In genomic region chr10:73586583-73586984, GRCh38 we compare ENCODE assay signal across 1 cellular context.
TF ChIP-seq lines count a peak whose summit lies in the region.

No MANE protein-coding gene starts in this region.

TF ChIP-seq in HEK293, 187 proteins besides CTCF, POLR2A, EP300 and RAD21 (continued from another document and continues in another):
- TF ChIP-seq, protein P1, sequence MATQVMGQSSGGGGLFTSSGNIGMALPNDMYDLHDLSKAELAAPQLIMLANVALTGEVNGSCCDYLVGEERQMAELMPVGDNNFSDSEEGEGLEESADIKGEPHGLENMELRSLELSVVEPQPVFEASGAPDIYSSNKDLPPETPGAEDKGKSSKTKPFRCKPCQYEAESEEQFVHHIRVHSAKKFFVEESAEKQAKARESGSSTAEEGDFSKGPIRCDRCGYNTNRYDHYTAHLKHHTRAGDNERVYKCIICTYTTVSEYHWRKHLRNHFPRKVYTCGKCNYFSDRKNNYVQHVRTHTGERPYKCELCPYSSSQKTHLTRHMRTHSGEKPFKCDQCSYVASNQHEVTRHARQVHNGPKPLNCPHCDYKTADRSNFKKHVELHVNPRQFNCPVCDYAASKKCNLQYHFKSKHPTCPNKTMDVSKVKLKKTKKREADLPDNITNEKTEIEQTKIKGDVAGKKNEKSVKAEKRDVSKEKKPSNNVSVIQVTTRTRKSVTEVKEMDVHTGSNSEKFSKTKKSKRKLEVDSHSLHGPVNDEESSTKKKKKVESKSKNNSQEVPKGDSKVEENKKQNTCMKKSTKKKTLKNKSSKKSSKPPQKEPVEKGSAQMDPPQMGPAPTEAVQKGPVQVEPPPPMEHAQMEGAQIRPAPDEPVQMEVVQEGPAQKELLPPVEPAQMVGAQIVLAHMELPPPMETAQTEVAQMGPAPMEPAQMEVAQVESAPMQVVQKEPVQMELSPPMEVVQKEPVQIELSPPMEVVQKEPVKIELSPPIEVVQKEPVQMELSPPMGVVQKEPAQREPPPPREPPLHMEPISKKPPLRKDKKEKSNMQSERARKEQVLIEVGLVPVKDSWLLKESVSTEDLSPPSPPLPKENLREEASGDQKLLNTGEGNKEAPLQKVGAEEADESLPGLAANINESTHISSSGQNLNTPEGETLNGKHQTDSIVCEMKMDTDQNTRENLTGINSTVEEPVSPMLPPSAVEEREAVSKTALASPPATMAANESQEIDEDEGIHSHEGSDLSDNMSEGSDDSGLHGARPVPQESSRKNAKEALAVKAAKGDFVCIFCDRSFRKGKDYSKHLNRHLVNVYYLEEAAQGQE (tag by site-specific recombination; IDR thresholded peaks at IDR 0.05): 0 out of 2 replicates have a peak, but pooled peaks have one; percentile 22
- TF ChIP-seq ZNF677 (tag by site-specific recombination; IDR thresholded peaks at IDR 0.05) (no peak), MEIS1 (CRISPR knock-in tag; IDR thresholded peaks at IDR 0.05; ENCODE audit: borderline replicate concordance) (no peak), ZNF830 (tag by site-specific recombination; IDR thresholded peaks at IDR 0.05; ENCODE audit: low read depth) (no peak), KLF7 (tag by site-specific recombination; IDR thresholded peaks at IDR 0.05; ENCODE audit: borderline replicate concordance) (no peak), ZNF169 (tag by site-specific recombination; IDR thresholded peaks at IDR 0.05) (no peak), ZXDB (tag by site-specific recombination; IDR thresholded peaks at IDR 0.05) (peak; percentile 77), KLF16 (tag by site-specific recombination; IDR thresholded peaks at IDR 0.05) (no peak), IKZF3 (tag by site-specific recombination; IDR thresholded peaks at IDR 0.05) (peak; percentile 85), ZNF426 (tag by site-specific recombination; IDR thresholded peaks at IDR 0.05) (no peak), ZNF23 (tag by site-specific recombination; IDR thresholded peaks at IDR 0.05; ENCODE audit: borderline replicate concordance) (no peak), KLF1 (tag by site-specific recombination; IDR thresholded peaks at IDR 0.05) (no peak), ZNF561 (tag by site-specific recombination; IDR thresholded peaks at IDR 0.05; ENCODE audit: borderline replicate concordance) (no peak), GLIS2 (tag by site-specific recombination; IDR thresholded peaks at IDR 0.05) (no peak), ZFP37 (tag by site-specific recombination; IDR thresholded peaks at IDR 0.05) (no peak), ZFP3 (tag by site-specific recombination; IDR thresholded peaks at IDR 0.05; ENCODE audit: low read depth) (no peak), ZNF580 (tag by site-specific recombination; IDR thresholded peaks at IDR 0.05) (no peak), ZNF174 (tag by site-specific recombination; IDR thresholded peaks at IDR 0.05) (no peak), ZBTB48 (tag by site-specific recombination; IDR thresholded peaks at IDR 0.05) (no peak), HOXC10 (CRISPR knock-in tag; IDR thresholded peaks at IDR 0.05) (no peak), ZNF366 (tag by site-specific recombination; conservative IDR thresholded peaks at IDR 0.05) (0 out of 2 replicates have a peak, but pooled peaks have one; percentile 61), ZNF621 (tag by site-specific recombination; IDR thresholded peaks at IDR 0.05) (no peak), SP7 (tag by site-specific recombination; IDR thresholded peaks at IDR 0.05) (peak; percentile 62; the same call in 1 of the 2 replicates), YY2 (tag by site-specific recombination; IDR thresholded peaks at IDR 0.05) (no peak), ZFP69B (tag by site-specific recombination; IDR thresholded peaks at IDR 0.05) (0 out of 2 replicates have a peak, but pooled peaks have one; percentile 59), ZNF664 (tag by site-specific recombination; IDR thresholded peaks at IDR 0.05) (no peak), GLI4 (tag by site-specific recombination; IDR thresholded peaks at IDR 0.05) (no peak), ZBTB8A (tag by site-specific recombination; IDR thresholded peaks at IDR 0.05) (no peak), ZNF626 (tag by site-specific recombination; IDR thresholded peaks at IDR 0.05) (peak; percentile 58; the same call in 1 of the 2 replicates), ZNF404 (tag by site-specific recombination; IDR thresholded peaks at IDR 0.05) (no peak), PBX3 (CRISPR knock-in tag; IDR thresholded peaks at IDR 0.05) (no peak), ZNF629 (tag by site-specific recombination; IDR thresholded peaks at IDR 0.05) (peak; percentile 81), PRDM2 (tag by site-specific recombination; IDR thresholded peaks at IDR 0.05; ENCODE audit: borderline replicate concordance) (no peak), ZNF776 (tag by site-specific recombination; IDR thresholded peaks at IDR 0.05; ENCODE audit: borderline replicate concordance) (no peak), MZF1 (tag by site-specific recombination; IDR thresholded peaks at IDR 0.05; ENCODE audit: borderline replicate concordance) (no peak), HOXD13 (CRISPR knock-in tag; IDR thresholded peaks at IDR 0.05; ENCODE audit: borderline replicate concordance) (no peak), ZBTB17 (tag by site-specific recombination; IDR thresholded peaks at IDR 0.05) (no peak; the same call in 1 of the 2 replicates)
- TF ChIP-seq, protein P2, sequence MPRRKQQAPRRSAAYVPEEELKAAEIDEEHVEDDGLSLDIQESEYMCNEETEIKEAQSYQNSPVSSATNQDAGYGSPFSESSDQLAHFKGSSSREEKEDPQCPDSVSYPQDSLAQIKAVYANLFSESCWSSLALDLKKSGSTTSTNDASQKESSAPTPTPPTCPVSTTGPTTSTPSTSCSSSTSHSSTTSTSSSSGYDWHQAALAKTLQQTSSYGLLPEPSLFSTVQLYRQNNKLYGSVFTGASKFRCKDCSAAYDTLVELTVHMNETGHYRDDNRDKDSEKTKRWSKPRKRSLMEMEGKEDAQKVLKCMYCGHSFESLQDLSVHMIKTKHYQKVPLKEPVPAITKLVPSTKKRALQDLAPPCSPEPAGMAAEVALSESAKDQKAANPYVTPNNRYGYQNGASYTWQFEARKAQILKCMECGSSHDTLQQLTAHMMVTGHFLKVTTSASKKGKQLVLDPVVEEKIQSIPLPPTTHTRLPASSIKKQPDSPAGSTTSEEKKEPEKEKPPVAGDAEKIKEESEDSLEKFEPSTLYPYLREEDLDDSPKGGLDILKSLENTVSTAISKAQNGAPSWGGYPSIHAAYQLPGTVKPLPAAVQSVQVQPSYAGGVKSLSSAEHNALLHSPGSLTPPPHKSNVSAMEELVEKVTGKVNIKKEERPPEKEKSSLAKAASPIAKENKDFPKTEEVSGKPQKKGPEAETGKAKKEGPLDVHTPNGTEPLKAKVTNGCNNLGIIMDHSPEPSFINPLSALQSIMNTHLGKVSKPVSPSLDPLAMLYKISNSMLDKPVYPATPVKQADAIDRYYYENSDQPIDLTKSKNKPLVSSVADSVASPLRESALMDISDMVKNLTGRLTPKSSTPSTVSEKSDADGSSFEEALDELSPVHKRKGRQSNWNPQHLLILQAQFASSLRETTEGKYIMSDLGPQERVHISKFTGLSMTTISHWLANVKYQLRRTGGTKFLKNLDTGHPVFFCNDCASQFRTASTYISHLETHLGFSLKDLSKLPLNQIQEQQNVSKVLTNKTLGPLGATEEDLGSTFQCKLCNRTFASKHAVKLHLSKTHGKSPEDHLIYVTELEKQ (tag by site-specific recombination; IDR thresholded peaks at IDR 0.05; ENCODE audit: borderline replicate concordance): peak; percentile 75; the same call in 1 of the 2 replicates
- TF ChIP-seq, protein P3, sequence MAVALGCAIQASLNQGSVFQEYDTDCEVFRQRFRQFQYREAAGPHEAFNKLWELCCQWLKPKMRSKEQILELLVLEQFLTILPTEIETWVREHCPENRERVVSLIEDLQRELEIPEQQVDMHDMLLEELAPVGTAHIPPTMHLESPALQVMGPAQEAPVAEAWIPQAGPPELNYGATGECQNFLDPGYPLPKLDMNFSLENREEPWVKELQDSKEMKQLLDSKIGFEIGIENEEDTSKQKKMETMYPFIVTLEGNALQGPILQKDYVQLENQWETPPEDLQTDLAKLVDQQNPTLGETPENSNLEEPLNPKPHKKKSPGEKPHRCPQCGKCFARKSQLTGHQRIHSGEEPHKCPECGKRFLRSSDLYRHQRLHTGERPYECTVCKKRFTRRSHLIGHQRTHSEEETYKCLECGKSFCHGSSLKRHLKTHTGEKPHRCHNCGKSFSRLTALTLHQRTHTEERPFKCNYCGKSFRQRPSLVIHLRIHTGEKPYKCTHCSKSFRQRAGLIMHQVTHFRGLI (tag by site-specific recombination; IDR thresholded peaks at IDR 0.05): no peak
- TF ChIP-seq, protein P4, sequence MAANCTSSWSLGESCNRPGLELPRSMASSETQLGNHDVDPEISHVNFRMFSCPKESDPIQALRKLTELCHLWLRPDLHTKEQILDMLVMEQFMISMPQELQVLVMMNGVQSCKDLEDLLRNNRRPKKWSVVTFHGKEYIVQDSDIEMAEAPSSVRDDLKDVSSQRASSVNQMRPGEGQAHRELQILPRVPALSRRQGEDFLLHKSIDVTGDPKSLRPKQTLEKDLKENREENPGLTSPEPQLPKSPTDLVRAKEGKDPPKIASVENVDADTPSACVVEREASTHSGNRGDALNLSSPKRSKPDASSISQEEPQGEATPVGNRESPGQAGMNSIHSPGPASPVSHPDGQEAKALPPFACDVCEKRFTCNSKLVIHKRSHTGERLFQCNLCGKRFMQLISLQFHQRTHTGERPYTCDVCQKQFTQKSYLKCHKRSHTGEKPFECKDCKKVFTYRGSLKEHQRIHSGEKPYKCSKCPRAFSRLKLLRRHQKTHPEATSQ (tag by site-specific recombination; IDR thresholded peaks at IDR 0.05): no peak
